Comparison of ENCODE assay signal across 13 cellular contexts in genomic region chr3:98977520-98977919, GRCh38.
A peak's percentile ranks its signal among the peaks of the same experiment; 100 is the strongest.
DNase-seq lines count a peak whose midpoint lies in the region; ATAC-seq and TF ChIP-seq lines count a peak whose summit lies in the region.
"Had no signal": no experiment of that assay in that cellular context is flagged by ENCODE, and none has a peak within 500 bp of the region (broad histone marks: within the 10 kb centered on the region; RNA-seq: fewer than 3 reads in every experiment).

No MANE protein-coding gene starts in this region.

- ATAC-seq in GM23338 (no peak), HG02588 (IDR thresholded peaks at IDR 0.05; ENCODE audit: unreplicated experiment) (no peak)

- H3K27ac ChIP-seq in GM23338 (ENCODE audit: low read depth) (no peak overlapping the region), SJSA1 (peak overlapping the region; percentile 75), tibial nerve (peak overlapping the region in 2 of 4 donors; percentile 24 to 58)

- peaks cover 3% of the 10 kb centered on the region; the same call in 1 of the 3 replicates for H3K9me3 Mint-ChIP-seq in GM23338
- peaks cover 3% of the 10 kb centered on the region for H3K9me3 Mint-ChIP-seq in activated CD4-positive, alpha-beta T cell treated with anti-CD3 and anti-CD28 coated beads, Interleukin-2, amount 10 ng/mL, durations not matched to agents 7 days and 5 days

- H3K4me3 ChIP-seq in AG10803 (ENCODE audit: low read length) (no peak overlapping the region), GM23338 (no peak overlapping the region), SJSA1 (no peak overlapping the region), tibial nerve (no peak overlapping the region)
- H3K4me3 ChIP-seq: lung had no signal

- CTCF ChIA-PET in activated CD4-positive, alpha-beta T cell treated with anti-CD3 and anti-CD28 coated beads, Interleukin-2, amount 10 ng/mL, durations not matched to agents 7 days and 5 days (lab: Charles Lee), result no interaction called here

- no peak for TF ChIP-seq CTCF in AG10803 (conservative IDR thresholded peaks at IDR 0.05; ENCODE audit: low read length)
- no peak for TF ChIP-seq CTCF in GM23338 (conservative IDR thresholded peaks at IDR 0.05; ENCODE audit: low read depth in 2 of 2)
- no peak for TF ChIP-seq CTCF in tibial nerve (IDR thresholded peaks at IDR 0.05)

- no peak overlapping the region for H3K27ac Mint-ChIP-seq in GM23338
- H3K27ac Mint-ChIP-seq in activated CD4-positive, alpha-beta T cell treated with anti-CD3 and anti-CD28 coated beads, Interleukin-2, amount 10 ng/mL, durations not matched to agents 7 days and 5 days, result no peak overlapping the region
- H3K27ac Mint-ChIP-seq: CD4-positive, alpha-beta memory T cell had no signal

- H3K27me3 ChIP-seq in GM23338 (ENCODE audit: insufficient read depth) (no peaks in the 10 kb centered on the region), SJSA1 (replicated peaks) (no peaks in the 10 kb centered on the region), tibial nerve (no peaks in the 10 kb centered on the region)

- H3K4me1 ChIP-seq in GM23338 (ENCODE audit: insufficient read depth) (no peaks in the 10 kb centered on the region), SJSA1 (replicated peaks) (peaks cover 41% of the 10 kb centered on the region), tibial nerve (peaks cover 0 to 32% (median 0%) of the 10 kb centered on the region in 4 donors)

- no peaks in the 10 kb centered on the region; the same call in 1 of the 2 replicates for H3K9me3 ChIP-seq in SJSA1 (replicated peaks)
- H3K9me3 ChIP-seq in tibial nerve, result no peaks in the 10 kb centered on the region

- H3K9me2 ChIP-seq in GM23338 (ENCODE audit: insufficient read depth), result 0 out of 2 replicates have a peak, but pooled peaks cover 3% of the 10 kb centered on the region

- H3K36me3 Mint-ChIP-seq in GM23338 (ENCODE audit: low read depth), result peaks cover 2% of the 10 kb centered on the region; the same call in 1 of the 3 replicates
- H3K36me3 Mint-ChIP-seq in activated CD4-positive, alpha-beta T cell treated with anti-CD3 and anti-CD28 coated beads, Interleukin-2, amount 10 ng/mL, durations not matched to agents 7 days and 5 days (ENCODE audit: low read depth), result no peaks in the 10 kb centered on the region
- H3K36me3 Mint-ChIP-seq: CD4-positive, alpha-beta memory T cell had no signal

- WGBS in tibial nerve, 2 donors, result 26 to 28% methylated on average over 2 of the region's 2 CpGs

- peaks cover 5% of the 10 kb centered on the region; the same call in 2 of the 3 replicates for H3K4me1 Mint-ChIP-seq in GM23338
- H3K4me1 Mint-ChIP-seq in activated CD4-positive, alpha-beta T cell treated with anti-CD3 and anti-CD28 coated beads, Interleukin-2, amount 10 ng/mL, durations not matched to agents 7 days and 5 days, result peaks cover 4% of the 10 kb centered on the region
- H3K4me1 Mint-ChIP-seq: CD4-positive, alpha-beta memory T cell had no signal

- H2AFZ ChIP-seq in GM23338, result 0 out of 2 replicates have a peak overlapping the region, but pooled peaks have one; percentile 43

- DNase-seq in AG10803 (ENCODE audit: low read depth) (peak; percentile 75), GM23338 (ENCODE audit: low spot score) (no peak), SJSA1 (ENCODE audit: low read depth in 1 of 2, low spot score in 2 of 2) (peak; percentile 56 to 63), fibroblast of the conjunctiva (ENCODE audit: low read depth) (peak; percentile 59), tibial nerve (ENCODE audit: low spot score in 2 of 2) (no peak)
- no peak for DNase-seq in activated CD4-positive, alpha-beta T cell treated with anti-CD3 and anti-CD28 coated beads, Interleukin-2, amount 10 ng/mL, durations not matched to agents 7 days and 5 days
- DNase-seq in NK-92 treated with Interleukin-12 subunit alpha and Interleukin-12 subunit beta, amount 100 ng/mL, for 24 hours (lab: John Stamatoyannopoulos, UW), result no peak
- DNase-seq: CD4-positive, alpha-beta memory T cell; NCI-H187; stimulated activated CD4-positive, alpha-beta T cell treated with anti-CD3 and anti-CD28 coated beads, Interleukin-15, amount 100 ng/mL, for 24 hours; substantia nigra had no signal

- H3K79me2 ChIP-seq in GM23338 (replicated peaks; ENCODE audit: insufficient read depth), result no peaks in the 10 kb centered on the region

- H3K4me2 ChIP-seq in GM23338, result no peak overlapping the region

- no peaks in the 10 kb centered on the region for H4K20me1 ChIP-seq in GM23338 (replicated peaks; ENCODE audit: insufficient read depth)

- peak in 1 of 2 donors; percentile 26 for TF ChIP-seq EP300 in tibial nerve (IDR thresholded peaks at IDR 0.05)

- TF ChIP-seq POLR2A in tibial nerve (IDR thresholded peaks at IDR 0.05), result no peak

- H3K27me3 Mint-ChIP-seq in GM23338 (ENCODE audit: insufficient read depth, low read depth, poor library complexity), result peaks cover 3% of the 10 kb centered on the region
- peaks cover 4% of the 10 kb centered on the region for H3K27me3 Mint-ChIP-seq in activated CD4-positive, alpha-beta T cell treated with anti-CD3 and anti-CD28 coated beads, Interleukin-2, amount 10 ng/mL, durations not matched to agents 7 days and 5 days
- H3K27me3 Mint-ChIP-seq: CD4-positive, alpha-beta memory T cell had no signal

- H3K4me3 Mint-ChIP-seq in GM23338, result no peak overlapping the region
- no peak overlapping the region for H3K4me3 Mint-ChIP-seq in activated CD4-positive, alpha-beta T cell treated with anti-CD3 and anti-CD28 coated beads, Interleukin-2, amount 10 ng/mL, durations not matched to agents 7 days and 5 days
- H3K4me3 Mint-ChIP-seq: CD4-positive, alpha-beta memory T cell had no signal

- no peaks in the 10 kb centered on the region; the same call in 1 of the 2 replicates for H3K36me3 ChIP-seq in GM23338 (ENCODE audit: insufficient read depth)
- H3K36me3 ChIP-seq in SJSA1, result no peaks in the 10 kb centered on the region
- H3K36me3 ChIP-seq in tibial nerve, result no peaks in the 10 kb centered on the region

- POLR2A ChIA-PET in activated CD4-positive, alpha-beta T cell treated with anti-CD3 and anti-CD28 coated beads, Interleukin-2, amount 10 ng/mL, durations not matched to agents 7 days and 5 days (lab: Charles Lee), result no interaction called here

- no peaks in the 10 kb centered on the region for H3F3A ChIP-seq in GM23338 (replicated peaks; ENCODE audit: low read depth)

TF ChIP-seq in GM23338, 12 proteins besides CTCF, POLR2A, EP300 and RAD21:
- no peak for TF ChIP-seq ETS1 (IDR thresholded peaks at IDR 0.05)
- TF ChIP-seq CREB1 (CRISPR knock-in tag; IDR thresholded peaks at IDR 0.05; ENCODE audit: low read depth), result no peak
- no peak for TF ChIP-seq JUNB (IDR thresholded peaks at IDR 0.05; ENCODE audit: unreplicated experiment)
- no peak for TF ChIP-seq REST (IDR thresholded peaks at IDR 0.05; ENCODE audit: unreplicated experiment)
- no peak for TF ChIP-seq STAT1 (IDR thresholded peaks at IDR 0.05; ENCODE audit: unreplicated experiment)

Comparison
In these comparisons a context has a peak if more than half of its experiments do, and no peak if none do; other contexts are left out.
1. DNase-seq: peak in AG10803 (single experiment), SJSA1 (2 of 2) and fibroblast of the conjunctiva (single experiment); none in GM23338 (single experiment), activated CD4-positive, alpha-beta T cell treated with anti-CD3 and anti-CD28 coated beads, Interleukin-2, amount 10 ng/mL, durations not matched to agents 7 days and 5 days (single experiment), NK-92 treated with Interleukin-12 subunit alpha and Interleukin-12 subunit beta, amount 100 ng/mL, for 24 hours (single experiment) and tibial nerve (0 of 2).